In genomic region chr2:39642054-39642742, GRCh38 we compare ENCODE assay signal across 13 cellular contexts. TPM values are rescaled to one million over a fixed set of nuclear protein-coding genes. Genes with fewer than 3 reads are reported as not detected.
DNase-seq lines count a peak whose midpoint lies in the region; ATAC-seq and TF ChIP-seq lines count a peak whose summit lies in the region.
"Had no signal": no experiment of that assay in that cellular context is flagged by ENCODE, and none has a peak within 500 bp of the region (broad histone marks: within the 10 kb centered on the region; RNA-seq: fewer than 3 reads in every experiment).

No MANE protein-coding gene starts in this region.

- TF ChIP-seq CTCF in colonic mucosa (IDR thresholded peaks at IDR 0.05), result no peak

- no peaks in the 10 kb centered on the region for H3K4me1 ChIP-seq in colonic mucosa
- H3K4me1 ChIP-seq: BLaER1 treated with 17β-estradiol and CSF1 and Interleukin-3, amounts not matched to agents 10 nM and 100 nM had no signal

- peak; percentile 52 for DNase-seq in ACHN
- peak; percentile 82 for DNase-seq in M059J (ENCODE audit: low read depth)
- peak in 46 of 61 donors; percentile 4 to 79 (median 40) for DNase-seq in caudate nucleus (lab: John Stamatoyannopoulos, UW)
- DNase-seq in kidney glomerular epithelial cell (lab: John Stamatoyannopoulos, UW), result peak; percentile 50
- DNase-seq in NK-92 (lab: John Stamatoyannopoulos, UW; ENCODE audit: unreplicated experiment), result no peak
- DNase-seq in colonic mucosa, result no peak
- no peak for DNase-seq in stimulated activated CD4-positive, alpha-beta T cell treated with anti-CD3 and anti-CD28 coated beads, Interleukin-12 subunit alpha, Interleukin-12 subunit beta, amount 100 ng/mL, for 4 hours
- DNase-seq: activated naive CD4-positive, alpha-beta T cell treated with Interleukin-2 at 50 U/mL for 16 hours; NCI-H1092; stimulated activated naive CD8-positive, alpha-beta T cell treated with anti-CD3 and anti-CD28 coated beads, Interleukin-15, amount 100 ng/mL, for 72 hours; T-helper 9 cell had no signal

- H3K27ac ChIP-seq in caudate nucleus (ENCODE audit: low read depth, low read length), result peak overlapping the region; percentile 11
- H3K27ac ChIP-seq in colonic mucosa, result no peak overlapping the region
- H3K27ac ChIP-seq: BLaER1 treated with 17β-estradiol and CSF1 and Interleukin-3, amounts not matched to agents 10 nM and 100 nM had no signal

- no peak overlapping the region for H3K9ac ChIP-seq in colonic mucosa (ENCODE audit: low read depth in 2 of 2, low read length in 2 of 2)
- H3K9ac ChIP-seq: BLaER1 treated with 17β-estradiol and CSF1 and Interleukin-3, amounts not matched to agents 10 nM and 100 nM had no signal

- no peak overlapping the region for H3K4me3 ChIP-seq in colonic mucosa
- H3K4me3 ChIP-seq: BLaER1 treated with 17β-estradiol and CSF1 and Interleukin-3, amounts not matched to agents 10 nM and 100 nM had no signal

- intact Hi-C loops in colonic mucosa (cut with DNase I), result no loop called here

- in situ Hi-C loops in ACHN (cut with HindIII; ENCODE audit: low pct_ligation_motif_present, low pct_unique_long_range_greater_than_20kb, low sequenced_read_pairs), result no loop called here

- no peak for ATAC-seq in GM21367 (IDR thresholded peaks at IDR 0.05; ENCODE audit: unreplicated experiment)
- ATAC-seq: stimulated activated naive CD8-positive, alpha-beta T cell treated with anti-CD3 and anti-CD28 coated beads, Interleukin-15, amount 100 ng/mL, for 72 hours had no signal

- no peaks in the 10 kb centered on the region for H3K27me3 ChIP-seq in colonic mucosa
- H3K27me3 ChIP-seq: BLaER1 treated with 17β-estradiol and CSF1 and Interleukin-3, amounts not matched to agents 10 nM and 100 nM had no signal

- H3K9me3 ChIP-seq in colonic mucosa, result no peaks in the 10 kb centered on the region
- H3K9me3 ChIP-seq: BLaER1 treated with 17β-estradiol and CSF1 and Interleukin-3, amounts not matched to agents 10 nM and 100 nM had no signal

- H3K36me3 ChIP-seq in colonic mucosa, result no peaks in the 10 kb centered on the region
- H3K36me3 ChIP-seq: BLaER1 treated with 17β-estradiol and CSF1 and Interleukin-3, amounts not matched to agents 10 nM and 100 nM had no signal

RNA-seq across cellular contexts. Expression of gene TMEM178A, which starts 23.5 kb away (rescaled TPM):
- 0.79 and 3.9 TPM in 2 replicates for total RNA-seq in M059J (2014; rRNA removed; shearing (Covaris generic))
- 1 to 10 TPM in 1 of 2 donors, under 1 TPM in 1; 0.49 to 1.0 TPM for total RNA-seq in colonic mucosa

Comparison
In these comparisons a context has a peak if more than half of its experiments do, and no peak if none do; other contexts are left out.
1. DNase-seq: peak in ACHN (single experiment), M059J (single experiment), caudate nucleus (46 of 61) and kidney glomerular epithelial cell (single experiment); none in NK-92 (single experiment), colonic mucosa (single experiment) and stimulated activated CD4-positive, alpha-beta T cell treated with anti-CD3 and anti-CD28 coated beads, Interleukin-12 subunit alpha, Interleukin-12 subunit beta, amount 100 ng/mL, for 4 hours (single experiment).